Comparison of ENCODE assay signal across 28 cellular contexts in the genomic region with DNA sequence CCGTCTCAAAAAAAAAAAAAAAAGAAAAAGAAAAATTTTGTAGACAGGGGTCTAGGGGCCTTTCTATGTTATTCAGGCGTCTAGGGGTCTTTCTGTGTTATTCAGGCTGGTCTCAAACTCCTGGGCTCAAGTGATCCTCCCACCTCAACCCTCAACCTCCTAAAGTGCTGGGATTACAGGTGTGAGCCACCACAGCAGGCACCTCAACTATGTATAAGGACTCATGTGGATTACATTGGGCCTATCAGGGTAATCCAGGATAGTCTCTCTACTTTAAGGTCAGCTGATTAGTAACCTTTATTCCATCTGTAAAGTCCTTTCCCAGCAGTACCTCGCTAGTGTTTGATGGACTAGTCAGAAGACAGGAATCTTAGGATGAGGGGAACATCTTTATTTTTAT. TPM values are rescaled to one million over a fixed set of nuclear protein-coding genes. Genes with fewer than 3 reads are reported as not detected.
DNase-seq lines count a peak whose midpoint lies in the region; ATAC-seq and TF ChIP-seq lines count a peak whose summit lies in the region.
"Had no signal": no experiment of that assay in that cellular context is flagged by ENCODE, and none has a peak within 500 bp of the region (broad histone marks: within the 10 kb centered on the region; RNA-seq: fewer than 3 reads in every experiment).

No MANE protein-coding gene starts in this region.

- H3K14ac ChIP-seq in IMR-90 (replicated peaks; ENCODE audit: low read depth, low read length) (peak overlapping the region; percentile 37; the same call in 1 of the 2 replicates), mesenchymal stem cell (ENCODE audit: low read length in 2 of 2) (no peak overlapping the region)

- WGBS in IMR-90 (ENCODE audit: extremely low coverage in 2 of 2, insufficient read length in 1 of 2), 2 experiments, result no CpG with 5 or more reads among the region's 3 CpGs
- WGBS in mesenchymal stem cell, result 100% methylated on average over 2 of the region's 3 CpGs

- CTCF ChIA-PET in activated CD4-positive, alpha-beta T cell treated with anti-CD3 and anti-CD28 coated beads for 36 hours (lab: Charles Lee), result interaction anchor here (0.6 kb wide), 1 partner anchor 13 kb away, joined by 4 read pairs; no protein-coding TSS in a partner anchor
- CTCF ChIA-PET in IMR-90 (lab: Yijun Ruan, JAX), result no interaction called here

- H3K18ac ChIP-seq in IMR-90 (ENCODE audit: low read depth, low read length), result no peak overlapping the region
- H3K18ac ChIP-seq in mesenchymal stem cell (ENCODE audit: low read depth in 1 of 2, low read length in 2 of 2), result no peak overlapping the region

- H3K4me1 ChIP-seq in IMR-90 (ENCODE audit: control insufficient read depth, insufficient read depth, low read length) (no peaks in the 10 kb centered on the region; the same call in 1 of the 2 replicates), mesenchymal stem cell (ENCODE audit: control insufficient read depth, insufficient read depth, low read depth, low read length) (no peaks in the 10 kb centered on the region)
- H3K4me1 ChIP-seq: heart left ventricle had no signal

- no peak for TF ChIP-seq RAD21 in IMR-90 (IDR thresholded peaks at IDR 0.05; ENCODE audit: low read length)

- H3K9me3 Mint-ChIP-seq in activated CD4-positive, alpha-beta T cell treated with anti-CD3 and anti-CD28 coated beads for 36 hours (ENCODE audit: low read depth), result no peaks in the 10 kb centered on the region
- H3K9me3 Mint-ChIP-seq in activated naive CD8-positive, alpha-beta T cell treated with anti-CD3 and anti-CD28 coated beads, Interleukin-2, amount 50 U/mL, for 24 hours, result no peaks in the 10 kb centered on the region
- H3K9me3 Mint-ChIP-seq: CD4-positive, alpha-beta T cell had no signal

- in situ Hi-C loops in IMR-90 (cut with MboI; ENCODE audit: low sequenced_read_pairs), result no loop called here

- dilution Hi-C loops in IMR-90 (cut with HindIII; ENCODE audit: low sequenced_read_pairs, unreplicated experiment), result no loop called here

- no peak overlapping the region for H2BK12ac ChIP-seq in mesenchymal stem cell (ENCODE audit: low read length in 2 of 2)

- H3K27me3 ChIP-seq in IMR-90 (ENCODE audit: control insufficient read depth, insufficient read depth, low read length) (no peaks in the 10 kb centered on the region), mesenchymal stem cell (ENCODE audit: control insufficient read depth in 1 of 2, insufficient read depth in 1 of 2, low read length in 2 of 2) (no peaks in the 10 kb centered on the region)
- H3K27me3 ChIP-seq: heart left ventricle, neutrophil had no signal

- H3K4me2 ChIP-seq in IMR-90 (ENCODE audit: low read depth, low read length) (no peak overlapping the region), mesenchymal stem cell (ENCODE audit: low read length, poor library complexity, severe bottlenecking) (no peak overlapping the region)

- no peaks in the 10 kb centered on the region; the same call in 1 of the 2 replicates for H3K9me1 ChIP-seq in IMR-90 (ENCODE audit: insufficient read depth, low read length)

- H3K36me3 Mint-ChIP-seq in activated CD4-positive, alpha-beta T cell treated with anti-CD3 and anti-CD28 coated beads for 36 hours (ENCODE audit: low read depth), result peaks cover 54% of the 10 kb centered on the region
- peaks cover 51% of the 10 kb centered on the region for H3K36me3 Mint-ChIP-seq in activated naive CD8-positive, alpha-beta T cell treated with anti-CD3 and anti-CD28 coated beads, Interleukin-2, amount 50 U/mL, for 24 hours (ENCODE audit: low read depth)

- no peak overlapping the region for H2AFZ ChIP-seq in IMR-90 (replicated peaks; ENCODE audit: low read length, poor library complexity)
- H2AFZ ChIP-seq in mesenchymal stem cell (ENCODE audit: low read depth, low read length), result no peak overlapping the region

- no peak overlapping the region for H2BK5ac ChIP-seq in IMR-90 (ENCODE audit: low read depth, low read length, poor library complexity, severe bottlenecking)
- H2BK5ac ChIP-seq in mesenchymal stem cell (ENCODE audit: low read depth, low read length, poor library complexity, severe bottlenecking), result no peak overlapping the region

- H3K9me3 ChIP-seq in IMR-90 (ENCODE audit: control insufficient read depth, insufficient read depth, low read length) (no peaks in the 10 kb centered on the region), mesenchymal stem cell (ENCODE audit: control insufficient read depth, low read length) (no peaks in the 10 kb centered on the region)
- H3K9me3 ChIP-seq: heart left ventricle, neutrophil had no signal

- no peak overlapping the region for H2AK9ac ChIP-seq in IMR-90 (replicated peaks; ENCODE audit: low read depth, low read length, poor library complexity)

- no peak overlapping the region for H2AK5ac ChIP-seq in IMR-90 (ENCODE audit: low read depth, low read length)
- no peak overlapping the region for H2AK5ac ChIP-seq in mesenchymal stem cell (ENCODE audit: low read length, severe bottlenecking)

- POLR2A ChIA-PET in activated CD4-positive, alpha-beta T cell treated with anti-CD3 and anti-CD28 coated beads for 36 hours (lab: Charles Lee), result interaction anchor here (0.7 kb wide), 1 partner anchor 112 kb away, joined by 7 read pairs; no protein-coding TSS in a partner anchor
- POLR2A ChIA-PET in IMR-90 (lab: Charles Lee; ENCODE audit: unreplicated experiment), result no interaction called here

- H3K79me1 ChIP-seq in IMR-90 (ENCODE audit: low read depth in 1 of 2, low read length in 2 of 2) (peaks cover 10 to 39% of the 10 kb centered on the region in 2 experiments), mesenchymal stem cell (replicated peaks; ENCODE audit: low read length, poor library complexity, severe bottlenecking) (peaks cover 21% of the 10 kb centered on the region)

- H3K4me3 ChIP-seq in IMR-90 (ENCODE audit: insufficient read depth, low read depth, low read length) (no peak overlapping the region), mesenchymal stem cell (ENCODE audit: insufficient read depth in 1 of 2, low read depth in 1 of 2, low read length in 2 of 2) (no peak overlapping the region)
- H3K4me3 ChIP-seq: heart left ventricle, SK-N-MC had no signal

- peaks cover 27% of the 10 kb centered on the region for H3K4me1 Mint-ChIP-seq in activated CD4-positive, alpha-beta T cell treated with anti-CD3 and anti-CD28 coated beads for 36 hours
- H3K4me1 Mint-ChIP-seq in activated naive CD8-positive, alpha-beta T cell treated with anti-CD3 and anti-CD28 coated beads, Interleukin-2, amount 50 U/mL, for 24 hours, result peaks cover 35% of the 10 kb centered on the region

- H2BK15ac ChIP-seq in IMR-90 (ENCODE audit: low read depth, low read length) (no peak overlapping the region), mesenchymal stem cell (ENCODE audit: low read depth, poor library complexity, severe bottlenecking) (no peak overlapping the region)

- H3K4me3 Mint-ChIP-seq in activated CD4-positive, alpha-beta T cell treated with anti-CD3 and anti-CD28 coated beads for 36 hours, result no peak overlapping the region
- no peak overlapping the region for H3K4me3 Mint-ChIP-seq in activated naive CD8-positive, alpha-beta T cell treated with anti-CD3 and anti-CD28 coated beads, Interleukin-2, amount 50 U/mL, for 24 hours
- H3K4me3 Mint-ChIP-seq: CD4-positive, alpha-beta T cell had no signal

- no peaks in the 10 kb centered on the region for H3K27me3 Mint-ChIP-seq in activated CD4-positive, alpha-beta T cell treated with anti-CD3 and anti-CD28 coated beads for 36 hours
- H3K27me3 Mint-ChIP-seq in activated naive CD8-positive, alpha-beta T cell treated with anti-CD3 and anti-CD28 coated beads, Interleukin-2, amount 50 U/mL, for 24 hours, result no peaks in the 10 kb centered on the region
- H3K27me3 Mint-ChIP-seq: CD4-positive, alpha-beta T cell had no signal

- ATAC-seq in activated CD4-positive, alpha-beta T cell treated with anti-CD3 and anti-CD28 coated beads for 36 hours, result no peak
- 0 out of 2 replicates have a peak, but pooled peaks have one; percentile 11 for ATAC-seq in IMR-90 (ENCODE audit: low read depth)
- no peak for ATAC-seq in activated naive CD8-positive, alpha-beta T cell treated with anti-CD3 and anti-CD28 coated beads, Interleukin-2, amount 50 U/mL, for 24 hours
- no peak for ATAC-seq in HG03342 (IDR thresholded peaks at IDR 0.05; ENCODE audit: unreplicated experiment)
- no peak for ATAC-seq in HG02642 (IDR thresholded peaks at IDR 0.05; ENCODE audit: poor library complexity, unreplicated experiment)
- no peak for ATAC-seq in HG03354 (IDR thresholded peaks at IDR 0.05; ENCODE audit: poor library complexity, severe bottlenecking, unreplicated experiment)
- ATAC-seq: heart left ventricle had no signal

- H4K20me1 ChIP-seq in IMR-90 (ENCODE audit: insufficient read depth, low read length), result no peaks in the 10 kb centered on the region

- no peak overlapping the region for H3K56ac ChIP-seq in IMR-90 (ENCODE audit: extremely low read depth, insufficient read depth, low read length)

- H3K9ac ChIP-seq in IMR-90 (ENCODE audit: low read depth, low read length) (no peak overlapping the region), mesenchymal stem cell (ENCODE audit: low read length) (peak overlapping the region; percentile 92)

- TF ChIP-seq POLR2A in IMR-90 (IDR thresholded peaks at IDR 0.05; ENCODE audit: low read depth, low read length), result no peak

- H2BK120ac ChIP-seq in IMR-90 (ENCODE audit: low read depth, low read length), result no peak overlapping the region
- H2BK120ac ChIP-seq in mesenchymal stem cell (ENCODE audit: low read depth, low read length), result no peak overlapping the region

- no peak overlapping the region for H2BK20ac ChIP-seq in IMR-90 (ENCODE audit: low read depth, low read length)

- no peak overlapping the region for H4K91ac ChIP-seq in IMR-90 (ENCODE audit: insufficient read depth, low read depth, low read length)
- H4K91ac ChIP-seq in mesenchymal stem cell (ENCODE audit: low read length), result no peak overlapping the region

- H4K5ac ChIP-seq in IMR-90 (ENCODE audit: low read depth, low read length), result no peak overlapping the region

- no peak for TF ChIP-seq CTCF in IMR-90 (conservative IDR thresholded peaks at IDR 0.05; ENCODE audit: low read depth, low read length)

- intact Hi-C loops in activated CD4-positive, alpha-beta T cell treated with anti-CD3 and anti-CD28 coated beads for 36 hours (cut with DNase I, micrococcal nuclease), result no loop called here
- intact Hi-C loops in IMR-90 (cut with micrococcal nuclease), result no loop called here

- H4K8ac ChIP-seq in IMR-90 (ENCODE audit: low read depth in 2 of 2, low read length in 2 of 2), result no peak overlapping the region
- H4K8ac ChIP-seq in mesenchymal stem cell (ENCODE audit: low read length), result no peak overlapping the region

- H3K36me3 ChIP-seq in IMR-90 (ENCODE audit: control insufficient read depth, insufficient read depth, low read length), result peaks cover 30% of the 10 kb centered on the region
- peaks cover 26 to 57% of the 10 kb centered on the region in 2 experiments for H3K36me3 ChIP-seq in mesenchymal stem cell (ENCODE audit: control insufficient read depth in 1 of 2, insufficient read depth in 2 of 2, low read depth in 1 of 2, low read length in 2 of 2)

- H3K23ac ChIP-seq in IMR-90 (ENCODE audit: low read depth, low read length) (no peak overlapping the region), mesenchymal stem cell (ENCODE audit: low read length in 2 of 2) (no peak overlapping the region)

- H3K27ac Mint-ChIP-seq in activated CD4-positive, alpha-beta T cell treated with anti-CD3 and anti-CD28 coated beads for 36 hours, result peak overlapping the region; percentile 60
- peak overlapping the region; percentile 85 for H3K27ac Mint-ChIP-seq in activated naive CD8-positive, alpha-beta T cell treated with anti-CD3 and anti-CD28 coated beads, Interleukin-2, amount 50 U/mL, for 24 hours
- H3K27ac Mint-ChIP-seq: CD4-positive, alpha-beta T cell had no signal

- H3K4ac ChIP-seq in IMR-90 (ENCODE audit: low read depth, low read length), result no peak overlapping the region
- no peak overlapping the region for H3K4ac ChIP-seq in mesenchymal stem cell (ENCODE audit: low read depth in 1 of 2, low read length in 2 of 2)

- no TSS peak for BruUV-seq in IMR-90 (replicated peaks; lab: Mats Ljungman, UMichigan)

- H3K27ac ChIP-seq in IMR-90 (ENCODE audit: insufficient read depth, low read length), result no peak overlapping the region
- H3K27ac ChIP-seq in mesenchymal stem cell (ENCODE audit: low read length, poor library complexity, severe bottlenecking), result no peak overlapping the region
- H3K27ac ChIP-seq: heart left ventricle, neutrophil had no signal

- DNase-seq in activated CD4-positive, alpha-beta T cell treated with anti-CD3 and anti-CD28 coated beads for 36 hours, result no peak
- no peak for DNase-seq in activated CD4-positive, alpha-beta T cell treated with anti-CD3 and anti-CD28 coated beads, Interleukin-2, amount 50 U/mL, for 4 hours
- DNase-seq in IMR-90 (no peak), mesenchymal stem cell (no peak)
- no peak for DNase-seq in activated naive CD8-positive, alpha-beta T cell treated with anti-CD3 and anti-CD28 coated beads, Interleukin-2, amount 50 U/mL, for 24 hours
- DNase-seq: activated CD4-positive, alpha-beta T cell treated with anti-CD3 and anti-CD28 coated beads for 4 hours; activated CD8-positive, alpha-beta memory T cell treated with anti-CD3 and anti-CD28 coated beads, Interleukin-2, amount 50 U/mL, for 4 hours; AML-193; CD4-positive, alpha-beta T cell; HCEC 1CT; heart left ventricle; stimulated activated CD4-positive, alpha-beta T cell treated with anti-CD3 and anti-CD28 coated beads, Interleukin-15, amount 100 ng/mL, for 24 hours; stimulated activated naive CD4-positive, alpha-beta T cell treated with Interleukin-2 at 50 U/mL for 16 hours had no signal

RNA-seq across cellular contexts. Expression of a gene that starts 22.4 kb away (rescaled TPM):
- total RNA-seq in activated CD4-positive, alpha-beta T cell treated with anti-CD3 and anti-CD28 coated beads for 36 hours, result 10 to 100 TPM; 29.9 to 32.9 TPM
- 17.2 and 19.7 TPM in 2 replicates for total RNA-seq in IMR-90 (2012; rRNA removed)
- 9.0 and 13.1 TPM in 2 replicates for polyA plus RNA-seq in IMR-90 (2012; rRNA removed)
- 3.4 and 3.5 TPM in 2 replicates for polyA plus RNA-seq in IMR-90 (2012; cell fraction: cytosol; rRNA removed)
- 7.1 and 33.3 TPM in 2 replicates for polyA plus RNA-seq in IMR-90 (2012; cell fraction: nucleus; rRNA removed; ENCODE audit: low replicate concordance)
- 11.1 TPM for polyA plus RNA-seq in mesenchymal stem cell (2013, experiment 1 of 2)
- 11.2 TPM for polyA plus RNA-seq in mesenchymal stem cell (2013, experiment 2 of 2)

RNA-seq across cellular contexts. Expression of a gene that starts 22.4 kb away (rescaled TPM):
- 10 to 100 TPM; 57.2 to 61.1 TPM for total RNA-seq in activated CD4-positive, alpha-beta T cell treated with anti-CD3 and anti-CD28 coated beads for 36 hours
- total RNA-seq in IMR-90 (2012; rRNA removed), result 35.3 and 39.1 TPM in 2 replicates
- 19.7 and 21.3 TPM in 2 replicates for polyA plus RNA-seq in IMR-90 (2012; rRNA removed)
- 8.0 and 10.6 TPM in 2 replicates for polyA plus RNA-seq in IMR-90 (2012; cell fraction: cytosol; rRNA removed)
- polyA plus RNA-seq in IMR-90 (2012; cell fraction: nucleus; rRNA removed; ENCODE audit: low replicate concordance), result 16.2 and 40.7 TPM in 2 replicates
- polyA plus RNA-seq in mesenchymal stem cell (2013, experiment 1 of 2), result 18.9 TPM
- 18.5 TPM for polyA plus RNA-seq in mesenchymal stem cell (2013, experiment 2 of 2)

RNA-seq across cellular contexts. Expression of a gene that starts 53.3 kb away (rescaled TPM):
- total RNA-seq in activated CD4-positive, alpha-beta T cell treated with anti-CD3 and anti-CD28 coated beads for 36 hours, result not detected
- not detected in 2 replicates for total RNA-seq in IMR-90 (2012; rRNA removed)
- polyA plus RNA-seq in IMR-90 (2012; rRNA removed), result not detected in 2 replicates
- polyA plus RNA-seq in IMR-90 (2012; cell fraction: cytosol; rRNA removed), result not detected in 2 replicates
- not detected in 2 replicates for polyA plus RNA-seq in IMR-90 (2012; cell fraction: nucleus; rRNA removed; ENCODE audit: low replicate concordance)
- polyA plus RNA-seq in mesenchymal stem cell (2013, experiment 1 of 2), result not detected
- polyA plus RNA-seq in mesenchymal stem cell (2013, experiment 2 of 2), result not detected
- total RNA-seq: A172; CD4-positive, alpha-beta T cell; Daoy; fibroblast of villous mesenchyme; heart left ventricle; LHCN-M2; lung microvascular endothelial cell; NCI-H460; OCI-LY7; pulmonary artery endothelial cell; T-helper 2 cell treated with Interferon-gamma antibody and Interleukin-4, amounts not matched to agents 100 ng/mL and 5 ng/mL, for 36 hours had no signal
- polyA plus RNA-seq: heart left ventricle, thymus had no signal
